ENCODE assay signal across 2 cellular contexts in genomic region chr12:25106818-25107217, GRCh38.
TF ChIP-seq lines count a peak whose summit lies in the region.

No MANE protein-coding gene starts in this region.

TF ChIP-seq in IMR-90, 13 proteins besides CTCF, POLR2A, EP300 and RAD21 (continued from another document):
- TF ChIP-seq ELK1 (IDR thresholded peaks at IDR 0.05; ENCODE audit: borderline replicate concordance, low read depth, low read length) (no peak), CHD1 (IDR thresholded peaks at IDR 0.05; ENCODE audit: low read depth, low read length) (no peak), CEBPB (IDR thresholded peaks at IDR 0.05; ENCODE audit: low read depth, low read length) (no peak)
TF ChIP-seq in IMR-90: peak in this region for 0.

TF ChIP-seq in WTC11, 78 proteins besides CTCF, POLR2A, EP300 and RAD21 (continued from another document):
- TF ChIP-seq ARID4B (CRISPR knock-in tag; IDR thresholded peaks at IDR 0.05; ENCODE audit: borderline replicate concordance) (no peak), MXD4 (CRISPR knock-in tag; IDR thresholded peaks at IDR 0.05; ENCODE audit: borderline replicate concordance) (no peak), CDX4 (CRISPR knock-in tag; IDR thresholded peaks at IDR 0.05; ENCODE audit: borderline replicate concordance) (no peak), IRF1 (CRISPR knock-in tag; IDR thresholded peaks at IDR 0.05) (no peak), ATF3 (CRISPR knock-in tag; conservative IDR thresholded peaks at IDR 0.05) (no peak), GABPB1 (CRISPR knock-in tag; IDR thresholded peaks at IDR 0.05) (no peak), FOXJ3 (CRISPR knock-in tag; IDR thresholded peaks at IDR 0.05; ENCODE audit: borderline replicate concordance) (no peak), ZNF416 (CRISPR knock-in tag; IDR thresholded peaks at IDR 0.05) (no peak), ZNF121 (CRISPR knock-in tag; IDR thresholded peaks at IDR 0.05) (no peak), ZBTB43 (CRISPR knock-in tag; IDR thresholded peaks at IDR 0.05) (no peak)
TF ChIP-seq in WTC11: peak in this region for 0.
